In the genomic region with DNA sequence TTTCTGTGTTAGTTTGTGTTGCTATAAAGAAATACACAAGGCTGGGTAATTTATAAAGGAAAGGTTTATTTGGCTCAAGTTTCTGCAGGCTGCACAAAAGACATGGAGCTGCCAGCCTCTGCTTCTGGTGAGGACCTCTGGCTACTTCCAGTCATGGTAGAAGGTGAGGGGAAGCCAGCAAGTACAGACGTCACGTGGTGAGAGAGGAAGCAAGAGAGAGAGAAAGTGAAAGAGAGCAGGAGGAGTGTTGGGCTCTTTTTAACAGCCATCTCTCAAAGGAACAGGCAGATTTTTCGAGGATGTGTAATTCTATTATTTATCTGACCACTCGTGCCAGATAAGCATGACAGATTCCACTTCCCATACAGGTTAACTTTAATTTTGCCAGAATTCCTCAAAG, we compare ENCODE assay signal across 11 cellular contexts.
A peak's percentile ranks its signal among the peaks of the same experiment; 100 is the strongest.
DNase-seq lines count a peak whose midpoint lies in the region; ATAC-seq, FAIRE-seq and TF ChIP-seq lines count a peak whose summit lies in the region.
"Had no signal": no experiment of that assay in that cellular context is flagged by ENCODE, and none has a peak within 500 bp of the region (broad histone marks: within the 10 kb centered on the region; RNA-seq: fewer than 3 reads in every experiment).

No MANE protein-coding gene starts in this region.

- no peak for FAIRE-seq in H54 (lab: Jason Lieb, UNC)

- intact Hi-C loops in left ventricle myocardium superior (cut with micrococcal nuclease) (no loop called here), cardiac septum (cut with DNase I) (no loop called here), upper lobe of right lung (cut with DNase I) (no loop called here)

- ATAC-seq in left ventricle myocardium superior, result peak; percentile 76
- peak; percentile 68 for ATAC-seq in HG03342 (IDR thresholded peaks at IDR 0.05; ENCODE audit: unreplicated experiment)
- peak; percentile 67 for ATAC-seq in upper lobe of right lung
- ATAC-seq in HG02678 (IDR thresholded peaks at IDR 0.05; ENCODE audit: unreplicated experiment), result no peak
- ATAC-seq in stimulated activated naive CD8-positive, alpha-beta T cell treated with anti-CD3 and anti-CD28 coated beads, Interleukin-15, Interleukin-2, amounts not matched to agents 100 U/mL and 50 U/mL, for 24 hours, result no peak

- H3K27ac ChIP-seq in upper lobe of right lung, result no peak overlapping the region

- no peaks in the 10 kb centered on the region for H3K27me3 ChIP-seq in upper lobe of right lung

- no peak for TF ChIP-seq CTCF in upper lobe of right lung (IDR thresholded peaks at IDR 0.05)

- no peak overlapping the region for H3K4me3 ChIP-seq in upper lobe of right lung

- no peaks in the 10 kb centered on the region for H3K4me1 ChIP-seq in upper lobe of right lung

- TF ChIP-seq POLR2A in H54 (IDR thresholded peaks at IDR 0.05; ENCODE audit: low read depth, low read length), result no peak

- H3K9me3 ChIP-seq in upper lobe of right lung, result no peaks in the 10 kb centered on the region

- DNase-seq in left ventricle myocardium superior (no peak), cardiac septum (ENCODE audit: low spot score) (no peak), SK-MEL-5 (ENCODE audit: low read depth, low spot score) (peak; percentile 36), upper lobe of right lung (no peak), H54 (ENCODE audit: insufficient read length, low spot score) (no peak)
- no peak for DNase-seq in stimulated activated naive CD8-positive, alpha-beta T cell treated with anti-CD3 and anti-CD28 coated beads, Interleukin-15, Interleukin-2, amounts not matched to agents 100 U/mL and 50 U/mL, for 24 hours
- DNase-seq: DMS79, hypothalamus, NCI-H2171 treated with DMSO at 0.1 percent for 48 hours had no signal

- in situ Hi-C loops in SK-MEL-5 (cut with HindIII; ENCODE audit: low pct_unique_long_range_greater_than_20kb, low sequenced_read_pairs), result no loop called here

- no peaks in the 10 kb centered on the region for H3K36me3 ChIP-seq in upper lobe of right lung

Comparison
In these comparisons a context has a peak if more than half of its experiments do, and no peak if none do; other contexts are left out.
1. ATAC-seq: peak in left ventricle myocardium superior (single experiment), HG03342 (single experiment) and upper lobe of right lung (single experiment); none in HG02678 (single experiment) and stimulated activated naive CD8-positive, alpha-beta T cell treated with anti-CD3 and anti-CD28 coated beads, Interleukin-15, Interleukin-2, amounts not matched to agents 100 U/mL and 50 U/mL, for 24 hours (single experiment).